In the genomic region with DNA sequence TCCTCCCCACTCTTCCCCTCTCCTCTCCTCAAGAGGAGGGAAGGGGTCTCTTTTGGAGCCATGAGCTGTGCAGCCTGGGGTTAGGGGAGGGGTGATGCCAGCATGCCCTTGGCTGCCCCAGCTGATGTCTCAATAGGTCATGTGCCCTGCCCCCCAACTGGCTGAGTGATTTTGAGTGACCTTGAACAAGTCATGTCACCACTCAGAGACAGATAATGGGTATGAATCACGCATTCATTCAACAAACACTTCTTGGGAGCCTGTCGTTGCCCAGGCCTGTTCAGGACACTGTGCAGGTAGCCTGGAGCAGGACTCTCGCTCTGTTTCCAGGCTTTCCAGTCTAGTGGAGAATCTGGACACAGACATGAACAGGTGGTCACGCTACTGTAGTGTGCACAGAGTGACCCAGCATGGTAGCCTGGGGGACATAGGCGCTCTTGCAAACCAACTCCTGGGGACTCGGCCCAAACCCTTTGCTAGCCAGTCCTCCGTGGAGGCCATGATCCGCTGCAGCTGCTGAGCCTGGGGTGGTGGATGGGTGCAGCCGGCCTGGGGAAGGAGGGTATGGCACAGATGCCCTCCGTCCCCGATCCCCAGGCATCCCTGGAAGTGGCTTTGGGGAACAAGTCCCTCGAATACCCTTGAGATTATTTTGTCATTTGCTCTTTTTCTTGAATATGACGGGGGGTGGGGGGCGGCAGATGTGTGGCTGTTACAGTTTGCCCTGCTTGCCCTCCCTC, we compare ENCODE assay signal across 28 cellular contexts.
"Had no signal": no experiment of that assay in that cellular context is flagged by ENCODE, and none has a peak within 500 bp of the region (broad histone marks: within the 10 kb centered on the region; RNA-seq: fewer than 3 reads in every experiment).

No MANE protein-coding gene starts in this region.

- H3K27ac ChIP-seq: brain microvascular endothelial cell, esophagus squamous epithelium, gastroesophageal sphincter had no signal

- H3K4me3 ChIP-seq: esophagus squamous epithelium, gastroesophageal sphincter had no signal

- FAIRE-seq: astrocyte, colon had no signal

- H3K36me3 ChIP-seq: brain microvascular endothelial cell, esophagus squamous epithelium, gastroesophageal sphincter had no signal

- DNase-seq: activated CD4-positive, alpha-beta memory T cell treated with anti-CD3 and anti-CD28 coated beads, Interleukin-2, amount 10 ng/mL, durations not matched to agents 7 days and 5 days; activated CD4-positive, alpha-beta T cell treated with anti-CD3 and anti-CD28 coated beads for 1 hour; activated CD4-positive, alpha-beta T cell treated with anti-CD3 and anti-CD28 coated beads for 4 hours; activated CD4-positive, alpha-beta T cell treated with anti-CD3 and anti-CD28 coated beads, Interleukin-2, amount 10 ng/mL, durations not matched to agents 7 days and 5 days; activated CD4-positive, alpha-beta T cell treated with anti-CD3 and anti-CD28 coated beads, Interleukin-2, amount 50 U/mL, for 4 hours; activated CD8-positive, alpha-beta memory T cell treated with anti-CD3 and anti-CD28 coated beads, Interleukin-2, amount 50 U/mL, for 48 hours; activated effector memory CD4-positive, alpha-beta T cell treated with Interleukin-2 at 50 U/mL for 16 hours; activated gamma-delta T cell treated with Interleukin-2 at 50 U/mL for 16 hours; activated naive CD4-positive, alpha-beta T cell treated with anti-CD3 and anti-CD28 coated beads, Interleukin-2, amount 50 U/mL, for 16 hours; activated naive CD4-positive, alpha-beta T cell treated with Interleukin-2 at 50 U/mL for 16 hours; activated T-cell treated with anti-CD3 and anti-CD28 coated beads for 4 hours; activated T-cell treated with anti-CD3 and anti-CD28 coated beads, Interleukin-2, amount 50 U/mL, for 24 hours; activated T-cell treated with anti-CD3 and anti-CD28 coated beads, Interleukin-2, amount 50 U/mL, for 72 hours; amniotic stem cell; anterior cingulate cortex; brain microvascular endothelial cell; caudate nucleus; cortex of kidney; dermis blood vessel endothelial cell; effector CD4-positive, alpha-beta T cell; effector memory CD8-positive, alpha-beta T cell; erythroblast; esophagus squamous epithelium; foreskin melanocyte; T-helper 2 cell had no signal

- ATAC-seq: activated T-cell treated with anti-CD3 and anti-CD28 coated beads, Interleukin-2, amount 50 U/mL, for 72 hours; effector memory CD8-positive, alpha-beta T cell; gastroesophageal sphincter had no signal

- H3K27me3 ChIP-seq: brain microvascular endothelial cell, esophagus squamous epithelium, gastroesophageal sphincter had no signal

- H3K9me3 ChIP-seq: esophagus squamous epithelium, gastroesophageal sphincter had no signal
